ENCODE assay signal across 1 cellular context in the genomic region with DNA sequence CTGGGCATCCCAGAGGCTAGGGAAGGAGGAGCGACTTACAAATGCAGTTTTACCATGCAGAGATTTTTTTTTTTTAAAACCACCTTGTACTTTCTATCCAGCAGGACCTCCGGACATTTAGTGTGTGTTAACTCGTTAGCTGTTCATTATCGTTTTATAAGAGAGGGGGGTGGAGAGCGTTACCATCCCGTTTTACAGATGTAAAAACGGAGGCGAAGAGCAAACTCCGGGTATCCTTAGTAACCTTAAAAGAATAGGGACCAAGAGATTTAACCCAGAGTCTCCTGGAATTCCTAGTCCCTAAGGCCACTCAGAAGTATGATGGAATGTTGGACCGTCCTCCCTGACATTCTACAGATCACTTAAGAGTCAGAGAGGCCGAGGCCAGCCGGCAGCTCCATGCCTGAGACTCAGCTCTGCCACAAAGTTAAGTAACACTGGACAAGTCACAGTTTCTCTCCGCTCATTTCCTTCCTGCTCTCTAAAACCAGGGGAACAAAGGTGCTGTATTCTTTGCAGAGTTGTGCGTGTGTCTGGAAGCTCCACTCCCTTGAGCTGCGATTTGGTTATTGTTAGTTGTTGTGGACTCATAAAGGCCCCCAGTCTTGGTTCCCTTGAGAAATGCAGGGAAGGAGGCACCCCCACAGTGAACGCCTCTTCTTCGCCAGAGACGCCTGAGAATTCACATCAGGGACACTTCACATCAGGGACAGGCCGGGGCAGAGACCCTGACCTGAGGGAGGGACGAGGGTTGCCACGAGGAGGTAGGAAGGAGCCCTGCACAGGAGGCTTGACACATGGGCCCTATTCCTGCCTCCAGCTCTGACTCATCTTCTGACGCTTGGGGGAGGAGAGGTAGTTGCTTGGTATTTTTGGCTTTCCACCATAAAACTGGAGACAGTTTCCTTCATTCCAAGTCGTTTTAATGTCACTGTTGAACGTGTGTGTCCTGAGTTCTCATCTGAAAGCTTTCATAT.
TF ChIP-seq lines count a peak whose summit lies in the region.

No MANE protein-coding gene starts in this region.

TF ChIP-seq in HEK293, 187 proteins besides CTCF, POLR2A, EP300 and RAD21 (continued from another document and continues in another):
- TF ChIP-seq GFI1B (tag by site-specific recombination; IDR thresholded peaks at IDR 0.05), result no peak; the same call in 1 of the 2 replicates
- TF ChIP-seq ZNF174 (tag by site-specific recombination; IDR thresholded peaks at IDR 0.05), result no peak
- TF ChIP-seq ZIC2 (tag by site-specific recombination; IDR thresholded peaks at IDR 0.05), result peak; percentile 38; the same call in 1 of the 2 replicates
- TF ChIP-seq KLF8 (tag by site-specific recombination; IDR thresholded peaks at IDR 0.05), result peak; percentile 38; the same call in 1 of the 2 replicates
- TF ChIP-seq, protein P1, sequence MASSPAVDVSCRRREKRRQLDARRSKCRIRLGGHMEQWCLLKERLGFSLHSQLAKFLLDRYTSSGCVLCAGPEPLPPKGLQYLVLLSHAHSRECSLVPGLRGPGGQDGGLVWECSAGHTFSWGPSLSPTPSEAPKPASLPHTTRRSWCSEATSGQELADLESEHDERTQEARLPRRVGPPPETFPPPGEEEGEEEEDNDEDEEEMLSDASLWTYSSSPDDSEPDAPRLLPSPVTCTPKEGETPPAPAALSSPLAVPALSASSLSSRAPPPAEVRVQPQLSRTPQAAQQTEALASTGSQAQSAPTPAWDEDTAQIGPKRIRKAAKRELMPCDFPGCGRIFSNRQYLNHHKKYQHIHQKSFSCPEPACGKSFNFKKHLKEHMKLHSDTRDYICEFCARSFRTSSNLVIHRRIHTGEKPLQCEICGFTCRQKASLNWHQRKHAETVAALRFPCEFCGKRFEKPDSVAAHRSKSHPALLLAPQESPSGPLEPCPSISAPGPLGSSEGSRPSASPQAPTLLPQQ (tag by site-specific recombination; IDR thresholded peaks at IDR 0.05), result peak; percentile 62; the same call in 1 of the 2 replicates
- TF ChIP-seq, protein P2, sequence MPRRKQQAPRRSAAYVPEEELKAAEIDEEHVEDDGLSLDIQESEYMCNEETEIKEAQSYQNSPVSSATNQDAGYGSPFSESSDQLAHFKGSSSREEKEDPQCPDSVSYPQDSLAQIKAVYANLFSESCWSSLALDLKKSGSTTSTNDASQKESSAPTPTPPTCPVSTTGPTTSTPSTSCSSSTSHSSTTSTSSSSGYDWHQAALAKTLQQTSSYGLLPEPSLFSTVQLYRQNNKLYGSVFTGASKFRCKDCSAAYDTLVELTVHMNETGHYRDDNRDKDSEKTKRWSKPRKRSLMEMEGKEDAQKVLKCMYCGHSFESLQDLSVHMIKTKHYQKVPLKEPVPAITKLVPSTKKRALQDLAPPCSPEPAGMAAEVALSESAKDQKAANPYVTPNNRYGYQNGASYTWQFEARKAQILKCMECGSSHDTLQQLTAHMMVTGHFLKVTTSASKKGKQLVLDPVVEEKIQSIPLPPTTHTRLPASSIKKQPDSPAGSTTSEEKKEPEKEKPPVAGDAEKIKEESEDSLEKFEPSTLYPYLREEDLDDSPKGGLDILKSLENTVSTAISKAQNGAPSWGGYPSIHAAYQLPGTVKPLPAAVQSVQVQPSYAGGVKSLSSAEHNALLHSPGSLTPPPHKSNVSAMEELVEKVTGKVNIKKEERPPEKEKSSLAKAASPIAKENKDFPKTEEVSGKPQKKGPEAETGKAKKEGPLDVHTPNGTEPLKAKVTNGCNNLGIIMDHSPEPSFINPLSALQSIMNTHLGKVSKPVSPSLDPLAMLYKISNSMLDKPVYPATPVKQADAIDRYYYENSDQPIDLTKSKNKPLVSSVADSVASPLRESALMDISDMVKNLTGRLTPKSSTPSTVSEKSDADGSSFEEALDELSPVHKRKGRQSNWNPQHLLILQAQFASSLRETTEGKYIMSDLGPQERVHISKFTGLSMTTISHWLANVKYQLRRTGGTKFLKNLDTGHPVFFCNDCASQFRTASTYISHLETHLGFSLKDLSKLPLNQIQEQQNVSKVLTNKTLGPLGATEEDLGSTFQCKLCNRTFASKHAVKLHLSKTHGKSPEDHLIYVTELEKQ (tag by site-specific recombination; IDR thresholded peaks at IDR 0.05; ENCODE audit: borderline replicate concordance), result no peak
- TF ChIP-seq, protein P3, sequence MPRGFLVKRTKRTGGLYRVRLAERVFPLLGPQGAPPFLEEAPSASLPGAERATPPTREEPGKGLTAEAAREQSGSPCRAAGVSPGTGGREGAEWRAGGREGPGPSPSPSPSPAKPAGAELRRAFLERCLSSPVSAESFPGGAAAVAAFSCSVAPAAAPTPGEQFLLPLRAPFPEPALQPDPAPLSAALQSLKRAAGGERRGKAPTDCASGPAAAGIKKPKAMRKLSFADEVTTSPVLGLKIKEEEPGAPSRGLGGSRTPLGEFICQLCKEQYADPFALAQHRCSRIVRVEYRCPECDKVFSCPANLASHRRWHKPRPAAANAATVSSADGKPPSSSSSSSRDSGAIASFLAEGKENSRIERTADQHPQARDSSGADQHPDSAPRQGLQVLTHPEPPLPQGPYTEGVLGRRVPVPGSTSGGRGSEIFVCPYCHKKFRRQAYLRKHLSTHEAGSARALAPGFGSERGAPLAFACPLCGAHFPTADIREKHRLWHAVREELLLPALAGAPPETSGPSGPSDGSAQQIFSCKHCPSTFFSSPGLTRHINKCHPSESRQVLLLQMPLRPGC (tag by site-specific recombination; IDR thresholded peaks at IDR 0.05), result peak; percentile 72; the same call in 1 of the 2 replicates
- TF ChIP-seq, protein P4, sequence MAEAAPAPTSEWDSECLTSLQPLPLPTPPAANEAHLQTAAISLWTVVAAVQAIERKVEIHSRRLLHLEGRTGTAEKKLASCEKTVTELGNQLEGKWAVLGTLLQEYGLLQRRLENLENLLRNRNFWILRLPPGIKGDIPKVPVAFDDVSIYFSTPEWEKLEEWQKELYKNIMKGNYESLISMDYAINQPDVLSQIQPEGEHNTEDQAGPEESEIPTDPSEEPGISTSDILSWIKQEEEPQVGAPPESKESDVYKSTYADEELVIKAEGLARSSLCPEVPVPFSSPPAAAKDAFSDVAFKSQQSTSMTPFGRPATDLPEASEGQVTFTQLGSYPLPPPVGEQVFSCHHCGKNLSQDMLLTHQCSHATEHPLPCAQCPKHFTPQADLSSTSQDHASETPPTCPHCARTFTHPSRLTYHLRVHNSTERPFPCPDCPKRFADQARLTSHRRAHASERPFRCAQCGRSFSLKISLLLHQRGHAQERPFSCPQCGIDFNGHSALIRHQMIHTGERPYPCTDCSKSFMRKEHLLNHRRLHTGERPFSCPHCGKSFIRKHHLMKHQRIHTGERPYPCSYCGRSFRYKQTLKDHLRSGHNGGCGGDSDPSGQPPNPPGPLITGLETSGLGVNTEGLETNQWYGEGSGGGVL (tag by site-specific recombination; IDR thresholded peaks at IDR 0.05), result 0 out of 2 replicates have a peak, but pooled peaks have one; percentile 25
- TF ChIP-seq ZBTB17 (tag by site-specific recombination; IDR thresholded peaks at IDR 0.05), result peak; percentile 77
- TF ChIP-seq ZNF138 (tag by site-specific recombination; IDR thresholded peaks at IDR 0.05; ENCODE audit: borderline replicate concordance), result no peak
- peak; percentile 57; the same call in 1 of the 2 replicates for TF ChIP-seq ZNF660 (tag by site-specific recombination; IDR thresholded peaks at IDR 0.05)
- no peak for TF ChIP-seq ZBTB7A (tag by site-specific recombination; IDR thresholded peaks at IDR 0.05; ENCODE audit: low read depth)
- no peak for TF ChIP-seq RBAK (tag by site-specific recombination; IDR thresholded peaks at IDR 0.05)
- TF ChIP-seq ZNF311 (tag by site-specific recombination; IDR thresholded peaks at IDR 0.05; ENCODE audit: borderline replicate concordance), result no peak
- TF ChIP-seq KLF16 (tag by site-specific recombination; IDR thresholded peaks at IDR 0.05), result no peak
- TF ChIP-seq KLF1 (tag by site-specific recombination; IDR thresholded peaks at IDR 0.05), result no peak
- TF ChIP-seq HOXA7 (CRISPR knock-in tag; IDR thresholded peaks at IDR 0.05; ENCODE audit: borderline replicate concordance), result no peak
- peak; percentile 49 for TF ChIP-seq SP3 (tag by site-specific recombination; IDR thresholded peaks at IDR 0.05)
- no peak; the same call in 1 of the 2 replicates for TF ChIP-seq ZBTB8A (tag by site-specific recombination; IDR thresholded peaks at IDR 0.05)
- no peak for TF ChIP-seq ZNF548 (tag by site-specific recombination; IDR thresholded peaks at IDR 0.05)
- TF ChIP-seq OSR2 (tag by site-specific recombination; IDR thresholded peaks at IDR 0.05), result peak; percentile 30; the same call in 1 of the 2 replicates
- TF ChIP-seq ZBTB48 (tag by site-specific recombination; IDR thresholded peaks at IDR 0.05), result peak; percentile 89; the same call in 1 of the 2 replicates
- no peak for TF ChIP-seq ZNF214 (tag by site-specific recombination; IDR thresholded peaks at IDR 0.05; ENCODE audit: borderline replicate concordance)
- TF ChIP-seq HOXD13 (CRISPR knock-in tag; IDR thresholded peaks at IDR 0.05; ENCODE audit: borderline replicate concordance), result 0 out of 2 replicates have a peak, but pooled peaks have one; percentile 31
- TF ChIP-seq ZNF555 (tag by site-specific recombination; conservative IDR thresholded peaks at IDR 0.05), result no peak
- TF ChIP-seq ZNF391 (tag by site-specific recombination; IDR thresholded peaks at IDR 0.05; ENCODE audit: borderline replicate concordance, low read depth), result peak; percentile 30; the same call in 1 of the 2 replicates
- TF ChIP-seq ZNF169 (tag by site-specific recombination; IDR thresholded peaks at IDR 0.05), result no peak
- TF ChIP-seq ZNF10 (tag by site-specific recombination; IDR thresholded peaks at IDR 0.05), result no peak
- TF ChIP-seq ZNF626 (tag by site-specific recombination; IDR thresholded peaks at IDR 0.05), result no peak
- peak; percentile 79 for TF ChIP-seq ZNF335 (tag by site-specific recombination; conservative IDR thresholded peaks at IDR 0.05)
- TF ChIP-seq ZNF600 (tag by site-specific recombination; IDR thresholded peaks at IDR 0.05), result peak; percentile 96; the same call in 1 of the 2 replicates
- TF ChIP-seq, protein P5, sequence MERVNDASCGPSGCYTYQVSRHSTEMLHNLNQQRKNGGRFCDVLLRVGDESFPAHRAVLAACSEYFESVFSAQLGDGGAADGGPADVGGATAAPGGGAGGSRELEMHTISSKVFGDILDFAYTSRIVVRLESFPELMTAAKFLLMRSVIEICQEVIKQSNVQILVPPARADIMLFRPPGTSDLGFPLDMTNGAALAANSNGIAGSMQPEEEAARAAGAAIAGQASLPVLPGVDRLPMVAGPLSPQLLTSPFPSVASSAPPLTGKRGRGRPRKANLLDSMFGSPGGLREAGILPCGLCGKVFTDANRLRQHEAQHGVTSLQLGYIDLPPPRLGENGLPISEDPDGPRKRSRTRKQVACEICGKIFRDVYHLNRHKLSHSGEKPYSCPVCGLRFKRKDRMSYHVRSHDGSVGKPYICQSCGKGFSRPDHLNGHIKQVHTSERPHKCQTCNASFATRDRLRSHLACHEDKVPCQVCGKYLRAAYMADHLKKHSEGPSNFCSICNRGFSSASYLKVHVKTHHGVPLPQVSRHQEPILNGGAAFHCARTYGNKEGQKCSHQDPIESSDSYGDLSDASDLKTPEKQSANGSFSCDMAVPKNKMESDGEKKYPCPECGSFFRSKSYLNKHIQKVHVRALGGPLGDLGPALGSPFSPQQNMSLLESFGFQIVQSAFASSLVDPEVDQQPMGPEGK (tag by site-specific recombination; IDR thresholded peaks at IDR 0.05), result 0 out of 2 replicates have a peak, but pooled peaks have one; percentile 57
- TF ChIP-seq, protein P6, sequence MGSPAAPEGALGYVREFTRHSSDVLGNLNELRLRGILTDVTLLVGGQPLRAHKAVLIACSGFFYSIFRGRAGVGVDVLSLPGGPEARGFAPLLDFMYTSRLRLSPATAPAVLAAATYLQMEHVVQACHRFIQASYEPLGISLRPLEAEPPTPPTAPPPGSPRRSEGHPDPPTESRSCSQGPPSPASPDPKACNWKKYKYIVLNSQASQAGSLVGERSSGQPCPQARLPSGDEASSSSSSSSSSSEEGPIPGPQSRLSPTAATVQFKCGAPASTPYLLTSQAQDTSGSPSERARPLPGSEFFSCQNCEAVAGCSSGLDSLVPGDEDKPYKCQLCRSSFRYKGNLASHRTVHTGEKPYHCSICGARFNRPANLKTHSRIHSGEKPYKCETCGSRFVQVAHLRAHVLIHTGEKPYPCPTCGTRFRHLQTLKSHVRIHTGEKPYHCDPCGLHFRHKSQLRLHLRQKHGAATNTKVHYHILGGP (tag by site-specific recombination; IDR thresholded peaks at IDR 0.05), result no peak
- TF ChIP-seq REPIN1 (tag by site-specific recombination; IDR thresholded peaks at IDR 0.05; ENCODE audit: low read depth), result no peak
- no peak for TF ChIP-seq MEIS1 (CRISPR knock-in tag; IDR thresholded peaks at IDR 0.05; ENCODE audit: borderline replicate concordance)
- TF ChIP-seq, protein P7, sequence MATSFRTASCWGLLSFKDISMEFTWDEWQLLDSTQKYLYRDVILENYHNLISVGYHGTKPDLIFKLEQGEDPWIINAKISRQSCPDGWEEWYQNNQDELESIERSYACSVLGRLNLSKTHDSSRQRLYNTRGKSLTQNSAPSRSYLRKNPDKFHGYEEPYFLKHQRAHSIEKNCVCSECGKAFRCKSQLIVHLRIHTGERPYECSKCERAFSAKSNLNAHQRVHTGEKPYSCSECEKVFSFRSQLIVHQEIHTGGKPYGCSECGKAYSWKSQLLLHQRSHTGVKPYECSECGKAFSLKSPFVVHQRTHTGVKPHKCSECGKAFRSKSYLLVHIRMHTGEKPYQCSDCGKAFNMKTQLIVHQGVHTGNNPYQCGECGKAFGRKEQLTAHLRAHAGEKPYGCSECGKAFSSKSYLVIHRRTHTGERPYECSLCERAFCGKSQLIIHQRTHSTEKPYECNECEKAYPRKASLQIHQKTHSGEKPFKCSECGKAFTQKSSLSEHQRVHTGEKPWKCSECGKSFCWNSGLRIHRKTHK (tag by site-specific recombination; IDR thresholded peaks at IDR 0.05), result no peak
- TF ChIP-seq ZNF544 (tag by site-specific recombination; IDR thresholded peaks at IDR 0.05), result no peak
- TF ChIP-seq, protein P8, sequence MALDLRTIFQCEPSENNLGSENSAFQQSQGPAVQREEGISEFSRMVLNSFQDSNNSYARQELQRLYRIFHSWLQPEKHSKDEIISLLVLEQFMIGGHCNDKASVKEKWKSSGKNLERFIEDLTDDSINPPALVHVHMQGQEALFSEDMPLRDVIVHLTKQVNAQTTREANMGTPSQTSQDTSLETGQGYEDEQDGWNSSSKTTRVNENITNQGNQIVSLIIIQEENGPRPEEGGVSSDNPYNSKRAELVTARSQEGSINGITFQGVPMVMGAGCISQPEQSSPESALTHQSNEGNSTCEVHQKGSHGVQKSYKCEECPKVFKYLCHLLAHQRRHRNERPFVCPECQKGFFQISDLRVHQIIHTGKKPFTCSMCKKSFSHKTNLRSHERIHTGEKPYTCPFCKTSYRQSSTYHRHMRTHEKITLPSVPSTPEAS (tag by site-specific recombination; IDR thresholded peaks at IDR 0.05), result no peak; the same call in 1 of the 2 replicates
